In genomic region chr6:106035655-106036054, GRCh38 we compare ENCODE assay signal across 30 cellular contexts.
"Had no signal": no experiment of that assay in that cellular context is flagged by ENCODE, and none has a peak within 500 bp of the region (broad histone marks: within the 10 kb centered on the region; RNA-seq: fewer than 3 reads in every experiment).

No MANE protein-coding gene starts in this region.

- H3K4me1 Mint-ChIP-seq: natural killer cell; nephron; neural progenitor cell; stimulated activated naive B cell treated with anti-CD40 and anti-IgM and Interleukin-4, amounts not matched to agents 10 μg/mL and 1 μg/mL and 100 μg/mL, for 72 hours had no signal

- H3K27me3 ChIP-seq: neural progenitor cell, ovary, right lobe of liver, sigmoid colon, stomach, thyroid gland, tibial nerve, upper lobe of left lung, vagina had no signal

- H3K9me3 ChIP-seq: ovary, right lobe of liver, thoracic aorta, thyroid gland, vagina had no signal

- DNase-seq: naive thymus-derived CD4-positive, alpha-beta T cell; natural killer cell; occipital lobe; ovary; posterior cingulate gyrus; psoas muscle; right cardiac atrium; right lobe of liver; sigmoid colon; small intestine; stimulated activated CD4-positive, alpha-beta T cell treated with anti-CD3 and anti-CD28 coated beads, Interleukin-12 subunit alpha, Interleukin-12 subunit beta, amount 100 ng/mL, for 4 hours; stimulated activated CD4-positive, alpha-beta T cell treated with anti-CD3 and anti-CD28 coated beads, Interleukin-2, amount 100 ng/mL, for 24 hours; stimulated activated CD4-positive, alpha-beta T cell treated with anti-CD3 and anti-CD28 coated beads, Interleukin-2, amount 100 ng/mL, for 48 hours; stimulated activated CD4-positive, alpha-beta T cell treated with anti-CD3 and anti-CD28 coated beads, Interleukin-4, amount 100 ng/mL, for 24 hours; stimulated activated naive B cell treated with anti-CD40 and anti-IgM and Interleukin-4, amounts not matched to agents 10 μg/mL and 1 μg/mL and 100 μg/mL, for 72 hours; stimulated activated naive CD4-positive, alpha-beta T cell treated with Interleukin-2 at 50 U/mL for 16 hours; stomach; thyroid gland; trophoblast cell; upper lobe of left lung had no signal

- H3K36me3 ChIP-seq: neural progenitor cell, ovary, right lobe of liver, sigmoid colon, stomach, thoracic aorta, thyroid gland, tibial nerve, upper lobe of left lung, vagina had no signal

- H3K27me3 Mint-ChIP-seq: progenitor cell of endocrine pancreas had no signal

- H3K4me3 Mint-ChIP-seq: naive thymus-derived CD4-positive, alpha-beta T cell; natural killer cell; nephron; neural progenitor cell; stimulated activated effector memory CD8-positive, alpha-beta T cell treated with anti-CD3 and anti-CD28 coated beads, Interleukin-12 subunit alpha, Interleukin-12 subunit beta, amount 100 ng/mL, for 72 hours; stimulated activated naive B cell treated with anti-CD40 and anti-IgM and Interleukin-4, amounts not matched to agents 10 μg/mL and 1 μg/mL and 100 μg/mL, for 72 hours; stimulated activated naive CD8-positive, alpha-beta T cell treated with anti-CD3 and anti-CD28 coated beads, Interleukin-15, Interleukin-2, amounts not matched to agents 100 ng/mL and 50 ng/mL, for 24 hours had no signal

- H3K27ac Mint-ChIP-seq: naive thymus-derived CD4-positive, alpha-beta T cell; natural killer cell; nephron; neural progenitor cell; progenitor cell of endocrine pancreas; stimulated activated effector memory CD8-positive, alpha-beta T cell treated with anti-CD3 and anti-CD28 coated beads, Interleukin-12 subunit alpha, Interleukin-12 subunit beta, amount 100 ng/mL, for 72 hours; stimulated activated naive B cell treated with anti-CD40 and anti-IgM and Interleukin-4, amounts not matched to agents 10 μg/mL and 1 μg/mL and 100 μg/mL, for 72 hours; stimulated activated naive CD8-positive, alpha-beta T cell treated with anti-CD3 and anti-CD28 coated beads, Interleukin-15, Interleukin-2, amounts not matched to agents 100 ng/mL and 50 ng/mL, for 24 hours had no signal

- H3K36me3 Mint-ChIP-seq: neural progenitor cell; stimulated activated effector memory CD8-positive, alpha-beta T cell treated with anti-CD3 and anti-CD28 coated beads, Interleukin-12 subunit alpha, Interleukin-12 subunit beta, amount 100 ng/mL, for 72 hours had no signal

- H3K27ac ChIP-seq: neural progenitor cell, ovary, parathyroid adenoma, psoas muscle, right lobe of liver, sigmoid colon, stomach, thoracic aorta, thyroid gland, tibial nerve, upper lobe of left lung, vagina had no signal

- H3K9ac ChIP-seq: neural progenitor cell, parathyroid adenoma had no signal

- H3K4me2 ChIP-seq: neural progenitor cell had no signal

- H3K4me3 ChIP-seq: neural progenitor cell, ovary, psoas muscle, right lobe of liver, sigmoid colon, stomach, thoracic aorta, thyroid gland, tibial nerve, upper lobe of left lung, vagina had no signal

- H2AFZ ChIP-seq: neural progenitor cell, parathyroid adenoma had no signal

- H3K4me1 ChIP-seq: neural progenitor cell, parathyroid adenoma, psoas muscle, right lobe of liver, sigmoid colon, stomach, thyroid gland, tibial nerve, upper lobe of left lung, vagina had no signal

- FAIRE-seq: small intestine, urothelium cell line had no signal

- ATAC-seq: naive thymus-derived CD4-positive, alpha-beta T cell; natural killer cell; psoas muscle; right cardiac atrium; right lobe of liver; stimulated activated effector memory CD8-positive, alpha-beta T cell treated with anti-CD3 and anti-CD28 coated beads, Interleukin-12 subunit alpha, Interleukin-12 subunit beta, amount 100 ng/mL, for 72 hours; stimulated activated naive B cell treated with anti-CD40 and anti-IgM and Interleukin-4, amounts not matched to agents 10 μg/mL and 1 μg/mL and 100 μg/mL, for 72 hours had no signal
